ENCODE assay signal across 32 cellular contexts in the genomic region with DNA sequence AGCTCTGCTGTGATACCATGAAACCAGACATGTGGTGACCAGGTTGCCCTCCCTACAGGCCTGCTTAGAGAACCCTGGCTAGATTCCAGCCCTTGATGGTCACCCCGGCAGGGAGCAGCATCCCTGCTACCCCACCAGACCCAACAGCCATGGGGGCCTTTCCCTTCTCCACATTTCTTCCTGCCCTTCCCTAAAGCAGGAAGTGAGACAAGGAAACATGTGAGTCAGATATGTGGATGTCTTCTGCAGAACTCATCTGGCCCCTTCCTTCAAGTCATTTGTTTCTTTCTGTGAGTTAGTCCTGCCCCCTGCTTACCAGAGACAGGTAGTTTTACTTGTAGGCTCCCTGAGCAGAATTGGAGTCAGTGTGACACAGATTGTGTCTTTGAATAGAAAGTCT.
A peak's percentile ranks its signal among the peaks of the same experiment; 100 is the strongest.
DNase-seq lines count a peak whose midpoint lies in the region; ATAC-seq and TF ChIP-seq lines count a peak whose summit lies in the region.
"Had no signal": no experiment of that assay in that cellular context is flagged by ENCODE, and none has a peak within 500 bp of the region (broad histone marks: within the 10 kb centered on the region; RNA-seq: fewer than 3 reads in every experiment).

No MANE protein-coding gene starts in this region.

- no peaks in the 10 kb centered on the region; the same call in 1 of the 2 replicates for H3K9me3 Mint-ChIP-seq in HFFc6
- H3K9me3 Mint-ChIP-seq in activated CD8-positive, alpha-beta memory T cell treated with anti-CD3 and anti-CD28 coated beads, Interleukin-2, amount 10 ng/mL, durations not matched to agents 7 days and 5 days (ENCODE audit: low read depth), result peaks cover 2% of the 10 kb centered on the region
- H3K9me3 Mint-ChIP-seq: activated naive CD4-positive, alpha-beta T cell treated with anti-CD3 and anti-CD28 coated beads, Interleukin-2, amount 50 U/mL, for 24 hours; H9; neural progenitor cell had no signal

- no peaks in the 10 kb centered on the region for H3K27me3 ChIP-seq in SJSA1 (replicated peaks)
- no peaks in the 10 kb centered on the region for H3K27me3 ChIP-seq in foreskin keratinocyte
- H3K27me3 ChIP-seq: cardiac muscle cell, esophagus squamous epithelium, neural progenitor cell, uterus had no signal

- H3K9me3 ChIP-seq in SJSA1 (replicated peaks), result no peaks in the 10 kb centered on the region
- H3K9me3 ChIP-seq: esophagus squamous epithelium, uterus had no signal

- H3K4me3 Mint-ChIP-seq in HFFc6, result peak overlapping the region; percentile 69; the same call in 1 of the 2 replicates
- H3K4me3 Mint-ChIP-seq in activated CD8-positive, alpha-beta memory T cell treated with anti-CD3 and anti-CD28 coated beads, Interleukin-2, amount 10 ng/mL, durations not matched to agents 7 days and 5 days, result no peak overlapping the region
- H3K4me3 Mint-ChIP-seq: activated CD4-positive, alpha-beta T cell treated with anti-CD3 and anti-CD28 coated beads, Interleukin-2, amount 10 ng/mL, durations not matched to agents 7 days and 5 days; activated naive CD4-positive, alpha-beta T cell treated with anti-CD3 and anti-CD28 coated beads, Interleukin-2, amount 50 U/mL, for 24 hours; activated T-helper 1 cell treated with anti-CD3 and anti-CD28 coated beads, Interleukin-12 subunit alpha, Interleukin-12 subunit beta, Interleukin-2, Interleukin-4 antibody, amounts not matched to agents 30 ng/mL and 10 ng/mL and 1 ng/mL, durations not matched to agents 14 hours and 24 hours and 36 hours; CD14-positive monocyte; H9; immature natural killer cell; memory B cell; neural progenitor cell; stimulated activated memory B cell treated with anti-CD40 and anti-IgM and Interleukin-4, amounts not matched to agents 10 μg/mL and 1 μg/mL and 100 μg/mL, for 72 hours had no signal

- peak; percentile 67 for ATAC-seq in foreskin keratinocyte
- ATAC-seq in activated CD8-positive, alpha-beta memory T cell treated with anti-CD3 and anti-CD28 coated beads, Interleukin-2, amount 10 ng/mL, durations not matched to agents 7 days and 5 days, result no peak
- no peak for ATAC-seq in GM21717 (IDR thresholded peaks at IDR 0.05; ENCODE audit: unreplicated experiment)
- ATAC-seq: left colon; PC-3; sciatic nerve; stimulated activated memory B cell treated with anti-CD40 and anti-IgM and Interleukin-4, amounts not matched to agents 10 μg/mL and 1 μg/mL and 100 μg/mL, for 72 hours had no signal

- peak overlapping the region; percentile 93 for H3K27ac Mint-ChIP-seq in HFFc6
- no peak overlapping the region for H3K27ac Mint-ChIP-seq in activated CD8-positive, alpha-beta memory T cell treated with anti-CD3 and anti-CD28 coated beads, Interleukin-2, amount 10 ng/mL, durations not matched to agents 7 days and 5 days
- H3K27ac Mint-ChIP-seq: activated naive CD4-positive, alpha-beta T cell treated with anti-CD3 and anti-CD28 coated beads, Interleukin-2, amount 50 U/mL, for 24 hours; activated T-helper 1 cell treated with anti-CD3 and anti-CD28 coated beads, Interleukin-12 subunit alpha, Interleukin-12 subunit beta, Interleukin-2, Interleukin-4 antibody, amounts not matched to agents 30 ng/mL and 10 ng/mL and 1 ng/mL, durations not matched to agents 14 hours and 24 hours and 36 hours; CD14-positive monocyte; H9; immature natural killer cell; memory B cell; neural progenitor cell; stimulated activated memory B cell treated with anti-CD40 and anti-IgM and Interleukin-4, amounts not matched to agents 10 μg/mL and 1 μg/mL and 100 μg/mL, for 72 hours had no signal

- peaks cover 17% of the 10 kb centered on the region for H3K36me3 Mint-ChIP-seq in HFFc6 (ENCODE audit: low read depth)
- H3K36me3 Mint-ChIP-seq in activated CD8-positive, alpha-beta memory T cell treated with anti-CD3 and anti-CD28 coated beads, Interleukin-2, amount 10 ng/mL, durations not matched to agents 7 days and 5 days, result no peaks in the 10 kb centered on the region
- H3K36me3 Mint-ChIP-seq: CD14-positive monocyte; immature natural killer cell; neural progenitor cell; stimulated activated memory B cell treated with anti-CD40 and anti-IgM and Interleukin-4, amounts not matched to agents 10 μg/mL and 1 μg/mL and 100 μg/mL, for 72 hours had no signal

- H3K36me3 ChIP-seq in SJSA1, result no peaks in the 10 kb centered on the region
- H3K36me3 ChIP-seq: cardiac muscle cell, esophagus squamous epithelium, neural progenitor cell, uterus, WERI-Rb-1 had no signal

- CTCF ChIA-PET in activated CD8-positive, alpha-beta memory T cell treated with anti-CD3 and anti-CD28 coated beads, Interleukin-2, amount 10 ng/mL, durations not matched to agents 7 days and 5 days (lab: Charles Lee), result no interaction called here

- DNase-seq in EH (ENCODE audit: low read depth), result peak; percentile 77
- peak; percentile 45 for DNase-seq in HFFc6
- peak in 1 of 2 experiments; percentile 31 for DNase-seq in SJSA1 (ENCODE audit: low read depth in 1 of 2, low spot score in 2 of 2)
- DNase-seq in foreskin keratinocyte, result peak; percentile 42 to 68
- no peak for DNase-seq in NCI-H146 (lab: John Stamatoyannopoulos, UW)
- no peak for DNase-seq in GM10266 (ENCODE audit: extremely low spot score)
- no peak for DNase-seq in activated CD8-positive, alpha-beta memory T cell treated with anti-CD3 and anti-CD28 coated beads, Interleukin-2, amount 10 ng/mL, durations not matched to agents 7 days and 5 days
- DNase-seq: activated CD4-positive, alpha-beta T cell treated with anti-CD3 and anti-CD28 coated beads, Interleukin-2, amount 10 ng/mL, durations not matched to agents 7 days and 5 days; DMS79 treated with DMSO at 0.1 percent for 48 hours; esophagus squamous epithelium; H9; hypothalamus; immature natural killer cell; left colon; NCI-H1694; PC-3; posterior cingulate gyrus; SHP77; stimulated activated CD4-positive, alpha-beta T cell treated with anti-CD3 and anti-CD28 coated beads, Interleukin-4, amount 100 ng/mL, for 4 hours; T-helper 9 cell; uterus; WERI-Rb-1 had no signal

- TF ChIP-seq CTCF in HFFc6 (IDR thresholded peaks at IDR 0.05), result no peak; the same call in 1 of the 2 replicates
- TF ChIP-seq CTCF in foreskin keratinocyte (conservative IDR thresholded peaks at IDR 0.05), result peak; percentile 61
- TF ChIP-seq CTCF in GM10266 (IDR thresholded peaks at IDR 0.05; ENCODE audit: control insufficient read depth, insufficient read depth, low read depth, missing control alignments), result no peak

- H3K27ac ChIP-seq in SJSA1 (peak overlapping the region; percentile 72), foreskin keratinocyte (no peak overlapping the region)
- H3K27ac ChIP-seq: cardiac muscle cell, coronary artery, esophagus squamous epithelium, neural progenitor cell, uterus, WERI-Rb-1 had no signal

- no peak overlapping the region for H3K4me3 ChIP-seq in SJSA1
- H3K4me3 ChIP-seq: cardiac muscle cell, coronary artery, esophagus squamous epithelium, neural progenitor cell, uterus had no signal

- peaks cover 76% of the 10 kb centered on the region for H3K4me1 Mint-ChIP-seq in HFFc6 (ENCODE audit: low read depth)
- peaks cover 27% of the 10 kb centered on the region for H3K4me1 Mint-ChIP-seq in activated CD8-positive, alpha-beta memory T cell treated with anti-CD3 and anti-CD28 coated beads, Interleukin-2, amount 10 ng/mL, durations not matched to agents 7 days and 5 days
- H3K4me1 Mint-ChIP-seq: CD14-positive monocyte; H9; immature natural killer cell; memory B cell; neural progenitor cell; stimulated activated memory B cell treated with anti-CD40 and anti-IgM and Interleukin-4, amounts not matched to agents 10 μg/mL and 1 μg/mL and 100 μg/mL, for 72 hours had no signal

- H3K27me3 Mint-ChIP-seq in HFFc6 (ENCODE audit: insufficient read depth), result no peaks in the 10 kb centered on the region; the same call in 1 of the 2 replicates
- no peaks in the 10 kb centered on the region for H3K27me3 Mint-ChIP-seq in activated CD8-positive, alpha-beta memory T cell treated with anti-CD3 and anti-CD28 coated beads, Interleukin-2, amount 10 ng/mL, durations not matched to agents 7 days and 5 days
- H3K27me3 Mint-ChIP-seq: activated naive CD4-positive, alpha-beta T cell treated with anti-CD3 and anti-CD28 coated beads, Interleukin-2, amount 50 U/mL, for 24 hours had no signal

- H3K4me1 ChIP-seq in SJSA1 (replicated peaks) (peaks cover 39% of the 10 kb centered on the region), foreskin keratinocyte (peaks cover 16% of the 10 kb centered on the region)
- H3K4me1 ChIP-seq: esophagus squamous epithelium, neural progenitor cell, uterus had no signal

Comparison
In these comparisons a context has a peak if more than half of its experiments do, and no peak if none do; other contexts are left out.
1. DNase-seq: peak in EH (single experiment), HFFc6 (single experiment) and foreskin keratinocyte (2 of 2); none in NCI-H146 (single experiment), GM10266 (single experiment) and activated CD8-positive, alpha-beta memory T cell treated with anti-CD3 and anti-CD28 coated beads, Interleukin-2, amount 10 ng/mL, durations not matched to agents 7 days and 5 days (single experiment).